ENCODE assay signal across 10 cellular contexts in genomic region chr9:134487066-134487710, GRCh38.
"Had no signal": no experiment of that assay in that cellular context is flagged by ENCODE, and none has a peak within 500 bp of the region (broad histone marks: within the 10 kb centered on the region; RNA-seq: fewer than 3 reads in every experiment).

No MANE protein-coding gene starts in this region.

- ATAC-seq: activated naive CD4-positive, alpha-beta T cell treated with anti-CD3 and anti-CD28 coated beads, Interleukin-2, amount 50 U/mL, for 72 hours; left cardiac atrium had no signal

- H3K9me3 Mint-ChIP-seq: activated naive CD4-positive, alpha-beta T cell treated with anti-CD3 and anti-CD28 coated beads, Interleukin-2, amount 50 U/mL, for 72 hours; immature natural killer cell; nephron had no signal

- H3K27me3 ChIP-seq: vagina had no signal

- DNase-seq: activated CD4-positive, alpha-beta T cell treated with anti-CD3 and anti-CD28 coated beads, Interleukin-2, amount 50 U/mL, for 4 hours; activated CD4-positive, CD25-positive, alpha-beta regulatory T cell treated with anti-CD3 and anti-CD28 coated beads, Interleukin-2, amount 50 U/mL, for 72 hours; immature natural killer cell; left cardiac atrium; stomach had no signal

- H3K9me3 ChIP-seq: breast epithelium, esophagus muscularis mucosa, stomach, vagina had no signal

- H3K4me1 ChIP-seq: breast epithelium, stomach had no signal

- H3K4me1 Mint-ChIP-seq: immature natural killer cell had no signal

- H3K4me3 ChIP-seq: breast epithelium, esophagus muscularis mucosa, stomach, vagina had no signal

- H3K36me3 ChIP-seq: breast epithelium, esophagus muscularis mucosa, stomach, vagina had no signal

- H3K27ac Mint-ChIP-seq: activated naive CD4-positive, alpha-beta T cell treated with anti-CD3 and anti-CD28 coated beads, Interleukin-2, amount 50 U/mL, for 72 hours; immature natural killer cell had no signal

- H3K36me3 Mint-ChIP-seq: activated naive CD4-positive, alpha-beta T cell treated with anti-CD3 and anti-CD28 coated beads, Interleukin-2, amount 50 U/mL, for 72 hours; immature natural killer cell had no signal

- H3K4me3 Mint-ChIP-seq: immature natural killer cell, nephron had no signal

- H3K27ac ChIP-seq: breast epithelium, esophagus muscularis mucosa, stomach, vagina had no signal
